In the genomic region with DNA sequence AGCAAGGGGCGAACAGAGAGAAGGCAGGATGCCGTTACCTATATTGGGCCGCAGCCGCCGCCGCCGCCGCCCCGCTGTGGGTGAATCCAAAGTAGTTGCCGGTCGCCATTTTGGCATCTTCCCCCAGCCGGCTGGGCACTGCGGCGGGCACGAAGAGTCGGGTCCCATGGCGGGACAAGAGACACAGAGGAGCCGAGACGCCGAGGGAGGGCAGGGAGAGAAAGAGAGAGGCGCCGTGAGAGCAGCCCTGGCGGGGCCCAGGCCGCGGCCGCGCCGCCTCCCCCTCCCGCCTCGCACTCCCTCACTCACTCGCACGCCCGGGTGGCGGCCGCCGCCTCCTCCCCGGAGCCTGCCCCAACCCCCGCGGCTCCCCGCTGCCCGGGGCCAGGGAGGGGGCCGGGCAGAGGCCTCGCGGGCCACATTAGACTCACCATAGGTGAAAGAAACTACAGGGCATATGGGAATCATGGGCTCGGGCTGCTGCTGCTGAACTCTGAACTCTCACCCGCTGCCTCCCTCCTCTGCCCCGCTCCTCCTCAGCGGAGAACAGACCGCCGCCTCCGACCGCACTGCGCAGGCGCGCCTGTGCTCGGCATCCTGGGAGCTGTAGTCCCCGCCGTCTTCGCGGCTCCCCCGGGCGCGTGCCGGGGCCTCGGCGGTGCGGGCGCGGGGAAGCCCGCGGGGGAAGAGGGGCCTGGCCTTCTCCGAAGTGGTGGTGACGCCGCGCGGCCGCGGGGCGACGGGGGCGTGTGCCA, we compare ENCODE assay signal across 8 cellular contexts. TPM values are rescaled to one million over a fixed set of nuclear protein-coding genes. Genes with fewer than 3 reads are reported as not detected.
DNase-seq lines count a peak whose midpoint lies in the region; ATAC-seq, FAIRE-seq and TF ChIP-seq lines count a peak whose summit lies in the region.

A gene (minus strand): TSS at position 550 of the 755 bp plus-strand sequence. CDS start 82 bp downstream, at position 468.

- intact Hi-C loops in natural killer cell (cut with micrococcal nuclease): loop anchor here (2.0 to 5.0 kb wide), 2 partner anchors 140 to 202 kb away; a partner anchor contains a TSS

- DNase-seq in EH (ENCODE audit: low read depth): peak; percentile 89
- DNase-seq in H54 (ENCODE audit: insufficient read length, low spot score): peak; percentile 99
- DNase-seq in LoVo (ENCODE audit: low spot score): peak; percentile 94
- peak; percentile 97 for DNase-seq in RWPE1 (ENCODE audit: low spot score)
- DNase-seq in fibroblast of mammary gland (ENCODE audit: low read depth): peak; percentile 84
- DNase-seq in natural killer cell: peak; percentile 86
- peak; percentile 85 to 93 (median 90) for DNase-seq in stimulated activated naive CD4-positive, alpha-beta T cell (lab: John Stamatoyannopoulos, UW)

- TF ChIP-seq POLR2A in H54 (IDR thresholded peaks at IDR 0.05; ENCODE audit: low read depth, low read length): peak; percentile 77

- peaks cover 47% of the 10 kb centered on the region for H3K36me3 Mint-ChIP-seq in activated T-helper 17 cell treated with anti-CD3 and anti-CD28 coated beads, Interleukin-2, amount 50 U/mL, for 72 hours (ENCODE audit: low read depth)
- H3K36me3 Mint-ChIP-seq in natural killer cell: no peaks in the 10 kb centered on the region

- no peaks in the 10 kb centered on the region for H3K27me3 Mint-ChIP-seq in activated T-helper 17 cell treated with anti-CD3 and anti-CD28 coated beads, Interleukin-2, amount 50 U/mL, for 72 hours
- peaks cover 0 to 3% of the 10 kb centered on the region in 2 donors for H3K27me3 Mint-ChIP-seq in natural killer cell (ENCODE audit: low read depth in 2 of 2)

- peak within 1 kb of the TSS; percentile 97 for H3K27ac Mint-ChIP-seq in activated T-helper 17 cell treated with anti-CD3 and anti-CD28 coated beads, Interleukin-2, amount 50 U/mL, for 72 hours
- peak within 1 kb of the TSS; percentile 90 to 91 for H3K27ac Mint-ChIP-seq in natural killer cell

- peak within 1 kb of the TSS; percentile 90 for H3K4me3 Mint-ChIP-seq in activated T-helper 17 cell treated with anti-CD3 and anti-CD28 coated beads, Interleukin-2, amount 50 U/mL, for 72 hours
- peak within 1 kb of the TSS; percentile 91 for H3K4me3 Mint-ChIP-seq in natural killer cell

- TF ChIP-seq CTCF in RWPE1 (conservative IDR thresholded peaks at IDR 0.05; ENCODE audit: low read depth) (no peak), fibroblast of mammary gland (conservative IDR thresholded peaks at IDR 0.05; ENCODE audit: control insufficient read depth, insufficient read depth, low read depth, low read length) (no peak), natural killer cell (IDR thresholded peaks at IDR 0.05) (no peak)

- ATAC-seq in activated T-helper 17 cell treated with anti-CD3 and anti-CD28 coated beads, Interleukin-2, amount 50 U/mL, for 72 hours (replicated peaks): peak; percentile 87
- ATAC-seq in natural killer cell: peak; percentile 87 to 95 (median 90)

- no peak for FAIRE-seq in H54 (lab: Jason Lieb, UNC)

- peak within 1 kb of the TSS; percentile 89 for H3K27ac ChIP-seq in RWPE1

- H3K9me3 Mint-ChIP-seq in activated T-helper 17 cell treated with anti-CD3 and anti-CD28 coated beads, Interleukin-2, amount 50 U/mL, for 72 hours: no peaks in the 10 kb centered on the region
- no peaks in the 10 kb centered on the region for H3K9me3 Mint-ChIP-seq in natural killer cell

- H3K4me1 Mint-ChIP-seq in activated T-helper 17 cell treated with anti-CD3 and anti-CD28 coated beads, Interleukin-2, amount 50 U/mL, for 72 hours: peaks cover 10% of the 10 kb centered on the region
- peaks cover 27 to 28% of the 10 kb centered on the region in 2 donors for H3K4me1 Mint-ChIP-seq in natural killer cell

- POLR2A ChIA-PET in RWPE1 (lab: Yijun Ruan, JAX; ENCODE audit: low non-redundant PET): no interaction called here

- H3K4me3 ChIP-seq in fibroblast of mammary gland (ENCODE audit: control insufficient read depth, low read depth, low read length): peak within 1 kb of the TSS; percentile 76

- CTCF ChIA-PET in RWPE1 (lab: Yijun Ruan, JAX): interaction anchor here (0.6 to 0.7 kb wide), 2 partner anchors 140 to 472 kb away, joined by 3 read pairs; no protein-coding TSS in a partner anchor

RNA-seq across cellular contexts. Expression of the gene that starts here (rescaled TPM):
- total RNA-seq in activated T-helper 17 cell treated with anti-CD3 and anti-CD28 coated beads, Interleukin-2, amount 50 U/mL, for 72 hours: 10 to 100 TPM; 63.7 to 70.4 TPM
- 10 to 100 TPM; 62.7 to 70.8 (median 62.7) TPM for total RNA-seq in natural killer cell

Comparison
In these comparisons a context has a peak if more than half of its experiments do, and no peak if none do; other contexts are left out.
1. Peak in every context shown above with its lines: DNase-seq, ATAC-seq, H3K4me3 ChIP-seq and H3K27ac ChIP-seq.